In genomic region chr4:36313687-36314086, GRCh38 we compare ENCODE assay signal across 25 cellular contexts. TPM values are rescaled to one million over a fixed set of nuclear protein-coding genes. Genes with fewer than 3 reads are reported as not detected.
"Had no signal": no experiment of that assay in that cellular context is flagged by ENCODE, and none has a peak within 500 bp of the region (broad histone marks: within the 10 kb centered on the region; RNA-seq: fewer than 3 reads in every experiment).

No MANE protein-coding gene starts in this region.

- H3K27ac Mint-ChIP-seq: activated naive CD4-positive, alpha-beta T cell treated with anti-CD3 and anti-CD28 coated beads for 36 hours had no signal

- H3K9me3 ChIP-seq: body of pancreas, left lung, pancreas, psoas muscle, stomach, uterus had no signal

- H3K36me3 Mint-ChIP-seq: naive thymus-derived CD8-positive, alpha-beta T cell had no signal

- H3K36me3 ChIP-seq: cardiac muscle cell, left lung, pancreas, stomach, uterus had no signal

- H3K27me3 ChIP-seq: body of pancreas, cardiac muscle cell, foreskin keratinocyte, hepatocyte, left lung, pancreas, stomach, uterus had no signal

- ATAC-seq: body of pancreas; foreskin keratinocyte; left lung; naive thymus-derived CD8-positive, alpha-beta T cell; pancreas; psoas muscle; right cardiac atrium had no signal

- H3K9me3 Mint-ChIP-seq: activated naive CD4-positive, alpha-beta T cell treated with anti-CD3 and anti-CD28 coated beads for 36 hours had no signal

- H3K27ac ChIP-seq: body of pancreas, cardiac muscle cell, foreskin keratinocyte, hepatocyte, pancreas, psoas muscle, stomach, uterus, VCaP had no signal

- DNase-seq: activated CD4-positive, CD25-positive, alpha-beta regulatory T cell treated with anti-CD3 and anti-CD28 coated beads, Interleukin-2, amount 50 U/mL, for 72 hours; activated CD8-positive, alpha-beta memory T cell treated with anti-CD3 and anti-CD28 coated beads, Interleukin-2, amount 50 U/mL, for 48 hours; activated effector memory CD4-positive, alpha-beta T cell treated with Interleukin-2 at 50 U/mL for 16 hours; activated naive CD4-positive, alpha-beta T cell treated with anti-CD3 and anti-CD28 coated beads for 36 hours; activated T-cell treated with anti-CD3 and anti-CD28 coated beads, Interleukin-2, amount 50 U/mL, for 48 hours; anterior cingulate cortex; body of pancreas; dermis blood vessel endothelial cell; effector CD8-positive, alpha-beta T cell; foreskin keratinocyte; kidney glomerular epithelial cell; left lung; naive thymus-derived CD8-positive, alpha-beta T cell; pancreas; psoas muscle; right cardiac atrium; stimulated activated CD4-positive, alpha-beta T cell treated with anti-CD3 and anti-CD28 coated beads, Interleukin-12 subunit alpha, Interleukin-12 subunit beta, amount 100 ng/mL, for 4 hours; stimulated activated CD4-positive, alpha-beta T cell treated with anti-CD3 and anti-CD28 coated beads, Interleukin-4, amount 100 ng/mL, for 4 hours; stomach; trophoblast cell; uterus had no signal

- H3K4me3 Mint-ChIP-seq: activated naive CD4-positive, alpha-beta T cell treated with anti-CD3 and anti-CD28 coated beads for 36 hours; naive thymus-derived CD8-positive, alpha-beta T cell had no signal

- H3K4me3 ChIP-seq: body of pancreas, cardiac muscle cell, hepatocyte, left lung, lung, pancreas, psoas muscle, stomach, uterus had no signal

- H3K4me1 ChIP-seq: body of pancreas, pancreas, psoas muscle, uterus had no signal

RNA-seq across cellular contexts. Expression of gene DTHD1, which starts 32.3 kb away (rescaled TPM):
- total RNA-seq: cardiac muscle cell, dermis blood vessel endothelial cell, foreskin keratinocyte, hepatocyte had no signal
- polyA plus RNA-seq: cardiac muscle cell, foreskin keratinocyte, hepatocyte, pancreas, stomach had no signal
